Comparison of ENCODE assay signal across 24 cellular contexts in the genomic region with DNA sequence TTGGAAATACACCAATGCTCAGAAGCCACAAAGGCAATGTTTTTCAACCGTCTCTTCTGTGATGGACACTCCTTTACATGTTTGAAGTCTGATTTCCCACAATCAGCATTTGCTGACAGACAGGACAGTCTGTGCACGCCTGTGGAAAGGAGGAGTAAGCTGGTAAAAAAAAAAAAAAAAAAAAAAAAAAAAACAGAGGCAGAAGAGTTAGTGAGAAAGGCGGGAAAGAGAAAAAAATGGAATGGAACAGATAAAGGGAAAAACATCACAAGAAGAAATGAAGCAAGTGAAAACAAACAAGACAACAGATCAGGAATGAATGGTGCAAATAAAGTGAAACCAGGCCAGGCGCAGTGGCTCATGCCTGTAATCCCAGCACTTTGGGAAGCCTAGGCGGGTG. TPM values are rescaled to one million over a fixed set of nuclear protein-coding genes. Genes with fewer than 3 reads are reported as not detected.
"Had no signal": no experiment of that assay in that cellular context is flagged by ENCODE, and none has a peak within 500 bp of the region (broad histone marks: within the 10 kb centered on the region; RNA-seq: fewer than 3 reads in every experiment).

No MANE protein-coding gene starts in this region.

- H3K27ac Mint-ChIP-seq: activated CD4-positive, alpha-beta T cell treated with anti-CD3 and anti-CD28 coated beads for 36 hours; activated CD8-positive, alpha-beta memory T cell treated with anti-CD3 and anti-CD28 coated beads, Interleukin-2, amount 10 ng/mL, durations not matched to agents 7 days and 5 days; activated CD8-positive, alpha-beta T cell treated with anti-CD3 and anti-CD28 coated beads, Interleukin-2, amount 10 ng/mL, durations not matched to agents 7 days and 5 days; activated naive CD4-positive, alpha-beta T cell treated with anti-CD3 and anti-CD28 coated beads, Interleukin-2, amount 50 U/mL, for 72 hours; activated T-helper 2 cell treated with anti-CD3 and anti-CD28 coated beads, Interferon-gamma antibody, Interleukin-2, Interleukin-4, amounts not matched to agents 10 μg/mL and 5 μg/mL and 100 μg/mL, durations not matched to agents 14 hours and 24 hours and 36 hours; neural progenitor cell; stimulated activated effector memory CD8-positive, alpha-beta T cell treated with anti-CD3 and anti-CD28 coated beads, Interleukin-12 subunit alpha, Interleukin-12 subunit beta, amount 100 ng/mL, for 72 hours; stimulated activated naive CD8-positive, alpha-beta T cell treated with anti-CD3 and anti-CD28 coated beads, Interleukin-15, Interleukin-2, amounts not matched to agents 100 ng/mL and 50 ng/mL, for 24 hours; T-cell had no signal

- H3K4me3 Mint-ChIP-seq: activated CD4-positive, alpha-beta T cell treated with anti-CD3 and anti-CD28 coated beads for 36 hours; activated CD8-positive, alpha-beta memory T cell treated with anti-CD3 and anti-CD28 coated beads, Interleukin-2, amount 10 ng/mL, durations not matched to agents 7 days and 5 days; activated CD8-positive, alpha-beta T cell treated with anti-CD3 and anti-CD28 coated beads, Interleukin-2, amount 10 ng/mL, durations not matched to agents 7 days and 5 days; naive B cell; neural progenitor cell; stimulated activated effector memory CD8-positive, alpha-beta T cell treated with anti-CD3 and anti-CD28 coated beads, Interleukin-12 subunit alpha, Interleukin-12 subunit beta, amount 100 ng/mL, for 72 hours; stimulated activated naive CD8-positive, alpha-beta T cell treated with anti-CD3 and anti-CD28 coated beads, Interleukin-15, Interleukin-2, amounts not matched to agents 100 ng/mL and 50 ng/mL, for 24 hours; T-cell had no signal

- H3K36me3 Mint-ChIP-seq: activated CD8-positive, alpha-beta memory T cell treated with anti-CD3 and anti-CD28 coated beads, Interleukin-2, amount 10 ng/mL, durations not matched to agents 7 days and 5 days; activated naive CD4-positive, alpha-beta T cell treated with anti-CD3 and anti-CD28 coated beads, Interleukin-2, amount 50 U/mL, for 72 hours; naive B cell; stimulated activated effector memory CD8-positive, alpha-beta T cell treated with anti-CD3 and anti-CD28 coated beads, Interleukin-12 subunit alpha, Interleukin-12 subunit beta, amount 100 ng/mL, for 72 hours; T-cell had no signal

- H3K9me3 Mint-ChIP-seq: activated naive CD4-positive, alpha-beta T cell treated with anti-CD3 and anti-CD28 coated beads, Interleukin-2, amount 50 U/mL, for 72 hours; activated T-helper 2 cell treated with anti-CD3 and anti-CD28 coated beads, Interferon-gamma antibody, Interleukin-2, Interleukin-4, amounts not matched to agents 10 μg/mL and 5 μg/mL and 100 μg/mL, durations not matched to agents 14 hours and 24 hours and 36 hours; naive B cell; stimulated activated effector memory CD8-positive, alpha-beta T cell treated with anti-CD3 and anti-CD28 coated beads, Interleukin-12 subunit alpha, Interleukin-12 subunit beta, amount 100 ng/mL, for 72 hours; stimulated activated naive CD8-positive, alpha-beta T cell treated with anti-CD3 and anti-CD28 coated beads, Interleukin-15, Interleukin-2, amounts not matched to agents 100 ng/mL and 50 ng/mL, for 24 hours; T-cell had no signal

- DNase-seq: activated CD4-positive, alpha-beta T cell treated with anti-CD3 and anti-CD28 coated beads for 36 hours; activated CD4-positive, CD25-positive, alpha-beta regulatory T cell; activated CD8-positive, alpha-beta memory T cell treated with anti-CD3 and anti-CD28 coated beads, Interleukin-2, amount 10 ng/mL, durations not matched to agents 7 days and 5 days; activated CD8-positive, alpha-beta T cell treated with anti-CD3 and anti-CD28 coated beads, Interleukin-2, amount 10 ng/mL, durations not matched to agents 7 days and 5 days; activated naive CD4-positive, alpha-beta T cell; activated T-cell treated with anti-CD3 and anti-CD28 coated beads, Interleukin-2, amount 50 U/mL, for 48 hours; dermis blood vessel endothelial cell; effector CD4-positive, alpha-beta T cell; left cardiac atrium; mammary epithelial cell; naive B cell; occipital lobe; right cardiac atrium; stimulated activated CD4-positive, alpha-beta T cell treated with anti-CD3 and anti-CD28 coated beads, Interleukin-12 subunit alpha, Interleukin-12 subunit beta, amount 100 ng/mL, for 4 hours; stimulated activated CD4-positive, alpha-beta T cell treated with anti-CD3 and anti-CD28 coated beads, Interleukin-4, amount 100 ng/mL, for 24 hours; T-cell; upper lobe of left lung had no signal

- H3K4me1 Mint-ChIP-seq: naive B cell; stimulated activated effector memory CD8-positive, alpha-beta T cell treated with anti-CD3 and anti-CD28 coated beads, Interleukin-12 subunit alpha, Interleukin-12 subunit beta, amount 100 ng/mL, for 72 hours had no signal

RNA-seq across cellular contexts. Expression of a gene that starts 35.0 kb away (rescaled TPM):
- total RNA-seq: activated CD4-positive, alpha-beta T cell treated with anti-CD3 and anti-CD28 coated beads for 36 hours; activated CD8-positive, alpha-beta memory T cell treated with anti-CD3 and anti-CD28 coated beads, Interleukin-2, amount 10 ng/mL, durations not matched to agents 7 days and 5 days; activated CD8-positive, alpha-beta T cell treated with anti-CD3 and anti-CD28 coated beads, Interleukin-2, amount 10 ng/mL, durations not matched to agents 7 days and 5 days; activated naive CD4-positive, alpha-beta T cell treated with anti-CD3 and anti-CD28 coated beads, Interleukin-2, amount 50 U/mL, for 72 hours; T-helper 2 cell treated with Interferon-gamma antibody and Interleukin-4, amounts not matched to agents 100 ng/mL and 5 ng/mL, for 36 hours had no signal
- polyA plus RNA-seq: keratinocyte had no signal
